ENCODE assay signal across 17 cellular contexts in the genomic region with DNA sequence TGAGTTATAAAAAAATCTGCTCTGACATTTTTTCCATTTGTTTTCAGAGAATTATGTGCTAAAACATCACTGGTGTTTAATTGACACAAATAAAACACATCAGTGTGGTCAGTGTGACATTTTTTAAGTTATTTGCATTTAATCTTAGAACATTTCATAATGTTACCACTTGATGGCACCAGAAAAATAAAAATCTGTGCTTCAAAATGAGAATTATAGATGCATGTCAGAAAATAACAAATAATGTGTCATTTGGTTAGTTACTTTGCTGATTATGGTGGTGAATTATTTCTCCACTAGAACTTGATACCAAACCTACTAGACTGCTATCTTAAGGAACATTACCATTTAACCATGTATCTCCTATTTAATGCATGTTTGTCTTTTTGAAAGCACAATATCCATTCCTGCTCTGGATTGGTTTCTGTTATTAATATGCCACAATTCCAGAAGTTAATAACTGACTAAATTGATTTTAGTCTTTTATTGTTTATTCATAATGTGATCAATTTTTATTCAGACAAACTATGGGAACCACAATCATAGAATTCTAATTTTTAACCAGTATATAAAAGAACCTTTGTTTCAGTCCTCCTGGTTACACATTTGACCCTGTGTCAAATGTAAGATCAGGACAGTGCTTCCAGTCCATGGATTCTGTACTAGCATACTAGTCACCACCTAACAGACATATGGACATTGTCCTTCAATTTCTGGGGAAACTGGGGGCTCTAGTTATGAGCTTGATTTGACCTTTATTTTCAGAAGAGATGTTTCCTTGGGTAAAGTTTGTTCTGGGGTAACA.
A peak's percentile ranks its signal among the peaks of the same experiment; 100 is the strongest.
DNase-seq lines count a peak whose midpoint lies in the region; ATAC-seq and TF ChIP-seq lines count a peak whose summit lies in the region.
"Had no signal": no experiment of that assay in that cellular context is flagged by ENCODE, and none has a peak within 500 bp of the region (broad histone marks: within the 10 kb centered on the region; RNA-seq: fewer than 3 reads in every experiment).

No MANE protein-coding gene starts in this region.

- H2AFZ ChIP-seq in OCI-LY7 (ENCODE audit: low read length) = no peak overlapping the region

- H3K9me3 Mint-ChIP-seq in activated CD8-positive, alpha-beta T cell treated with anti-CD3 and anti-CD28 coated beads for 36 hours = no peaks in the 10 kb centered on the region
- H3K9me3 Mint-ChIP-seq: stimulated activated naive CD8-positive, alpha-beta T cell treated with anti-CD3 and anti-CD28 coated beads, Interleukin-15, Interleukin-2, amounts not matched to agents 100 ng/mL and 50 ng/mL, for 24 hours had no signal

- no peaks in the 10 kb centered on the region for H3K36me3 Mint-ChIP-seq in activated CD8-positive, alpha-beta T cell treated with anti-CD3 and anti-CD28 coated beads for 36 hours (ENCODE audit: low read depth)

- H3K4me1 Mint-ChIP-seq in activated CD8-positive, alpha-beta T cell treated with anti-CD3 and anti-CD28 coated beads for 36 hours (ENCODE audit: low read depth) = no peaks in the 10 kb centered on the region
- H3K4me1 Mint-ChIP-seq: activated CD8-positive, alpha-beta memory T cell treated with anti-CD3 and anti-CD28 coated beads, Interleukin-2, amount 10 ng/mL, durations not matched to agents 7 days and 5 days had no signal

- H3K27ac Mint-ChIP-seq in activated CD8-positive, alpha-beta T cell treated with anti-CD3 and anti-CD28 coated beads for 36 hours = no peak overlapping the region
- H3K27ac Mint-ChIP-seq: activated CD8-positive, alpha-beta memory T cell treated with anti-CD3 and anti-CD28 coated beads, Interleukin-2, amount 10 ng/mL, durations not matched to agents 7 days and 5 days; stimulated activated naive CD8-positive, alpha-beta T cell treated with anti-CD3 and anti-CD28 coated beads, Interleukin-15, Interleukin-2, amounts not matched to agents 100 ng/mL and 50 ng/mL, for 24 hours had no signal

- CTCF ChIA-PET in OCI-LY7 (lab: Charles Lee; ENCODE audit: unreplicated experiment) = no interaction called here
- CTCF ChIA-PET in activated CD8-positive, alpha-beta T cell treated with anti-CD3 and anti-CD28 coated beads for 36 hours (lab: Charles Lee) = interaction anchor here (1.9 kb wide), 1 partner anchor 9 kb away, joined by 7 read pairs; no protein-coding TSS in a partner anchor

- H3K4me3 Mint-ChIP-seq in activated CD8-positive, alpha-beta T cell treated with anti-CD3 and anti-CD28 coated beads for 36 hours = no peak overlapping the region
- H3K4me3 Mint-ChIP-seq: activated CD8-positive, alpha-beta memory T cell treated with anti-CD3 and anti-CD28 coated beads, Interleukin-2, amount 10 ng/mL, durations not matched to agents 7 days and 5 days; stimulated activated naive CD8-positive, alpha-beta T cell treated with anti-CD3 and anti-CD28 coated beads, Interleukin-15, Interleukin-2, amounts not matched to agents 100 ng/mL and 50 ng/mL, for 24 hours had no signal

- H3K36me3 ChIP-seq in cardiac muscle cell (no peaks in the 10 kb centered on the region), OCI-LY7 (ENCODE audit: insufficient read depth, low read length) (no peaks in the 10 kb centered on the region)
- H3K36me3 ChIP-seq: left ventricle myocardium inferior had no signal

- no peaks in the 10 kb centered on the region for H3K27me3 ChIP-seq in cardiac muscle cell

- no peak overlapping the region for H3K4me2 ChIP-seq in OCI-LY7 (ENCODE audit: low read length)

- POLR2A ChIA-PET in OCI-LY7 (lab: Charles Lee) = interaction anchor here (1.1 kb wide), 2 partner anchors 12 to 22 kb away, joined by 3 read pairs; no protein-coding TSS in a partner anchor
- POLR2A ChIA-PET in activated CD8-positive, alpha-beta T cell treated with anti-CD3 and anti-CD28 coated beads for 36 hours (lab: Charles Lee) = no interaction called here

- H3K27me3 Mint-ChIP-seq in activated CD8-positive, alpha-beta T cell treated with anti-CD3 and anti-CD28 coated beads for 36 hours = no peaks in the 10 kb centered on the region
- H3K27me3 Mint-ChIP-seq: activated CD8-positive, alpha-beta memory T cell treated with anti-CD3 and anti-CD28 coated beads, Interleukin-2, amount 10 ng/mL, durations not matched to agents 7 days and 5 days; stimulated activated naive CD8-positive, alpha-beta T cell treated with anti-CD3 and anti-CD28 coated beads, Interleukin-15, Interleukin-2, amounts not matched to agents 100 ng/mL and 50 ng/mL, for 24 hours had no signal

- H3K9me2 ChIP-seq in OCI-LY7 (ENCODE audit: insufficient read depth, low read length) = no peaks in the 10 kb centered on the region

- no peak for ATAC-seq in Right ventricle myocardium superior (ENCODE audit: poor library complexity)
- no peak for ATAC-seq in GM18511 (IDR thresholded peaks at IDR 0.05; ENCODE audit: unreplicated experiment)
- ATAC-seq in activated CD8-positive, alpha-beta T cell treated with anti-CD3 and anti-CD28 coated beads for 36 hours = no peak
- ATAC-seq: activated CD8-positive, alpha-beta memory T cell treated with anti-CD3 and anti-CD28 coated beads, Interleukin-2, amount 10 ng/mL, durations not matched to agents 7 days and 5 days; psoas muscle had no signal

- H4K20me1 ChIP-seq in OCI-LY7 (ENCODE audit: insufficient read depth, low read length) = no peaks in the 10 kb centered on the region

- BruUV-seq in OCI-LY7 (replicated peaks; lab: Mats Ljungman, UMichigan) = no TSS peak

- peak; percentile 18 for TF ChIP-seq CTCF in cardiac muscle cell (IDR thresholded peaks at IDR 0.05; ENCODE audit: low read depth, low read length)
- peak; percentile 39; the same call in 1 of the 2 replicates for TF ChIP-seq CTCF in OCI-LY7 (conservative IDR thresholded peaks at IDR 0.05; ENCODE audit: low read length)
- TF ChIP-seq CTCF in activated CD8-positive, alpha-beta T cell treated with anti-CD3 and anti-CD28 coated beads for 36 hours (IDR thresholded peaks at IDR 0.05) = no peak

- H3K27ac ChIP-seq in cardiac muscle cell (no peak overlapping the region), OCI-LY7 (ENCODE audit: low read depth, low read length, poor library complexity, severe bottlenecking) (no peak overlapping the region)
- H3K27ac ChIP-seq: left ventricle myocardium inferior, psoas muscle had no signal

- H3K4me3 ChIP-seq in cardiac muscle cell = no peak overlapping the region
- no peak overlapping the region for H3K4me3 ChIP-seq in OCI-LY7 (ENCODE audit: low read depth, low read length, poor library complexity, severe bottlenecking)
- H3K4me3 ChIP-seq: left ventricle myocardium inferior, psoas muscle had no signal

- H3K79me2 ChIP-seq in OCI-LY7 (ENCODE audit: insufficient read depth, low read depth, low read length) = no peaks in the 10 kb centered on the region

- intact Hi-C loops in Right ventricle myocardium superior (cut with DNase I) (no loop called here), OCI-LY7 (cut with micrococcal nuclease; ENCODE audit: unreplicated experiment) (no loop called here)
- intact Hi-C loops in activated CD8-positive, alpha-beta T cell treated with anti-CD3 and anti-CD28 coated beads for 36 hours (cut with micrococcal nuclease) = no loop called here

- DNase-seq in cardiac muscle cell (ENCODE audit: low read depth in 1 of 2, low spot score in 1 of 2) (no peak), Right ventricle myocardium superior (no peak), OCI-LY7 (ENCODE audit: low spot score) (no peak), fibroblast of peridontal ligament (ENCODE audit: extremely low read depth) (peak; percentile 25), kidney glomerular epithelial cell (lab: John Stamatoyannopoulos, UW) (no peak), SW 1271 (lab: John Stamatoyannopoulos, UW) (no peak)
- DNase-seq in activated CD8-positive, alpha-beta T cell treated with anti-CD3 and anti-CD28 coated beads for 36 hours = no peak
- DNase-seq: activated CD8-positive, alpha-beta memory T cell treated with anti-CD3 and anti-CD28 coated beads, Interleukin-2, amount 10 ng/mL, durations not matched to agents 7 days and 5 days; activated naive CD4-positive, alpha-beta T cell; IMR-90; left ventricle myocardium inferior; NCI-H524 treated with DMSO at 0.1 percent for 48 hours; psoas muscle; RPMI8226; stimulated activated CD4-positive, alpha-beta T cell treated with anti-CD3 and anti-CD28 coated beads, Interleukin-12 subunit alpha, Interleukin-12 subunit beta, amount 100 ng/mL, for 4 hours had no signal

- H3K9me3 ChIP-seq in cardiac muscle cell (ENCODE audit: low read depth) (no peaks in the 10 kb centered on the region), OCI-LY7 (ENCODE audit: low read length) (no peaks in the 10 kb centered on the region)
- H3K9me3 ChIP-seq: left ventricle myocardium inferior, psoas muscle had no signal

- peaks cover 15% of the 10 kb centered on the region for H3K4me1 ChIP-seq in cardiac muscle cell (ENCODE audit: low read depth)
- no peaks in the 10 kb centered on the region for H3K4me1 ChIP-seq in OCI-LY7 (ENCODE audit: insufficient read depth, low read length, poor library complexity, severe bottlenecking)
